In genomic region chr7:74615933-74616780, GRCh38 we compare ENCODE assay signal across 23 cellular contexts. TPM values are rescaled to one million over a fixed set of nuclear protein-coding genes. Genes with fewer than 3 reads are reported as not detected.
DNase-seq lines count a peak whose midpoint lies in the region; ATAC-seq and TF ChIP-seq lines count a peak whose summit lies in the region.
"Had no signal": no experiment of that assay in that cellular context is flagged by ENCODE, and none has a peak within 500 bp of the region (broad histone marks: within the 10 kb centered on the region; RNA-seq: fewer than 3 reads in every experiment).

No MANE protein-coding gene starts in this region.

- H3K27ac Mint-ChIP-seq in activated CD4-positive, alpha-beta T cell treated with anti-CD3 and anti-CD28 coated beads for 36 hours: peak overlapping the region; percentile 76
- no peak overlapping the region for H3K27ac Mint-ChIP-seq in WTC11
- peak overlapping the region; percentile 47 to 93 (median 84) for H3K27ac Mint-ChIP-seq in naive thymus-derived CD4-positive, alpha-beta T cell

- intact Hi-C loops in activated CD4-positive, alpha-beta T cell treated with anti-CD3 and anti-CD28 coated beads for 36 hours (cut with DNase I, micrococcal nuclease): no loop called here
- intact Hi-C loops in naive thymus-derived CD4-positive, alpha-beta T cell (cut with micrococcal nuclease): loop anchor here in 1 of 2 donors (5.0 kb wide), 1 partner anchor 199 kb away; no protein-coding TSS in a partner anchor

- peaks cover 23% of the 10 kb centered on the region for H3K4me1 Mint-ChIP-seq in activated CD4-positive, alpha-beta T cell treated with anti-CD3 and anti-CD28 coated beads for 36 hours
- peaks cover 24% of the 10 kb centered on the region for H3K4me1 Mint-ChIP-seq in WTC11
- H3K4me1 Mint-ChIP-seq in naive thymus-derived CD4-positive, alpha-beta T cell: peaks cover 14 to 31% (median 25%) of the 10 kb centered on the region in 7 donors

- peak overlapping the region; percentile 36 for H3K27ac ChIP-seq in KOPT-K1 (ENCODE audit: low read depth, low read length, poor library complexity, severe bottlenecking)
- no peak overlapping the region for H3K27ac ChIP-seq in naive thymus-derived CD4-positive, alpha-beta T cell (ENCODE audit: low read depth, low read length)
- H3K27ac ChIP-seq in Karpas-422 (ENCODE audit: low read length): no peak overlapping the region
- H3K27ac ChIP-seq: C4-2B, ovary, RWPE1, tibial artery had no signal

- H3K79me2 ChIP-seq in Karpas-422 (ENCODE audit: low read length): no peaks in the 10 kb centered on the region

- H3K36me3 ChIP-seq in KOPT-K1 (ENCODE audit: insufficient read depth, low read length) (no peaks in the 10 kb centered on the region), Karpas-422 (ENCODE audit: insufficient read depth, low read length) (no peaks in the 10 kb centered on the region)
- no peaks in the 10 kb centered on the region for H3K36me3 ChIP-seq in naive thymus-derived CD4-positive, alpha-beta T cell (ENCODE audit: control insufficient read depth in 2 of 3, insufficient read depth in 3 of 3, low read length in 3 of 3)
- H3K36me3 ChIP-seq: ovary, tibial artery had no signal

- H2AFZ ChIP-seq in Karpas-422 (ENCODE audit: low read length): no peak overlapping the region

- H3K4me3 ChIP-seq in naive thymus-derived CD4-positive, alpha-beta T cell (ENCODE audit: low read length): no peak overlapping the region
- no peak overlapping the region for H3K4me3 ChIP-seq in Karpas-422 (ENCODE audit: low read length)
- H3K4me3 ChIP-seq: ovary, tibial artery had no signal

- H3K9me3 Mint-ChIP-seq in activated CD4-positive, alpha-beta T cell treated with anti-CD3 and anti-CD28 coated beads for 36 hours (ENCODE audit: low read depth): no peaks in the 10 kb centered on the region
- H3K9me3 Mint-ChIP-seq in WTC11: no peaks in the 10 kb centered on the region
- no peaks in the 10 kb centered on the region for H3K9me3 Mint-ChIP-seq in naive thymus-derived CD4-positive, alpha-beta T cell
- H3K9me3 Mint-ChIP-seq: activated T-cell treated with anti-CD3 and anti-CD28 coated beads, Interleukin-2, amount 50 U/mL, for 4 hours; IgD-negative memory B cell had no signal

- no peaks in the 10 kb centered on the region for H3K36me3 Mint-ChIP-seq in activated CD4-positive, alpha-beta T cell treated with anti-CD3 and anti-CD28 coated beads for 36 hours (ENCODE audit: low read depth)
- H3K36me3 Mint-ChIP-seq in WTC11: no peaks in the 10 kb centered on the region
- no peaks in the 10 kb centered on the region for H3K36me3 Mint-ChIP-seq in naive thymus-derived CD4-positive, alpha-beta T cell
- H3K36me3 Mint-ChIP-seq: IgD-negative memory B cell had no signal

- POLR2A ChIA-PET in activated CD4-positive, alpha-beta T cell treated with anti-CD3 and anti-CD28 coated beads for 36 hours (lab: Charles Lee): no interaction called here
- POLR2A ChIA-PET in WTC11 (lab: Charles Lee): interaction anchor here (0.5 kb wide), 2 partner anchors 43 to 112 kb away, joined by 3 to 6 read pairs; no protein-coding TSS in a partner anchor
- POLR2A ChIA-PET in naive thymus-derived CD4-positive, alpha-beta T cell (lab: Charles Lee): no interaction called here

- H3K27me3 ChIP-seq in naive thymus-derived CD4-positive, alpha-beta T cell (ENCODE audit: control insufficient read depth in 2 of 2, insufficient read depth in 2 of 2, low read length in 2 of 2): no peaks in the 10 kb centered on the region
- no peaks in the 10 kb centered on the region for H3K27me3 ChIP-seq in Karpas-422 (ENCODE audit: low read length)
- H3K27me3 ChIP-seq: ovary, tibial artery had no signal

- H3K4me3 Mint-ChIP-seq in activated CD4-positive, alpha-beta T cell treated with anti-CD3 and anti-CD28 coated beads for 36 hours: no peak overlapping the region
- no peak overlapping the region for H3K4me3 Mint-ChIP-seq in WTC11
- H3K4me3 Mint-ChIP-seq in naive thymus-derived CD4-positive, alpha-beta T cell: peak overlapping the region; percentile 37 to 84 (median 70)
- H3K4me3 Mint-ChIP-seq: activated T-cell treated with anti-CD3 and anti-CD28 coated beads, Interleukin-2, amount 50 U/mL, for 4 hours had no signal

- H4K20me1 ChIP-seq in Karpas-422 (ENCODE audit: insufficient read depth, low read depth, low read length): no peaks in the 10 kb centered on the region

- peak; percentile 49 for ATAC-seq in activated CD4-positive, alpha-beta T cell treated with anti-CD3 and anti-CD28 coated beads for 36 hours
- ATAC-seq in WTC11 (no peak), GM21423 (IDR thresholded peaks at IDR 0.05; ENCODE audit: unreplicated experiment) (no peak)
- ATAC-seq in naive thymus-derived CD4-positive, alpha-beta T cell: no peak

- TF ChIP-seq CTCF in WTC11 (IDR thresholded peaks at IDR 0.05): no peak

- peaks cover 0 to 22% of the 10 kb centered on the region in 2 donors for H3K4me1 ChIP-seq in naive thymus-derived CD4-positive, alpha-beta T cell (ENCODE audit: control insufficient read depth in 2 of 2, insufficient read depth in 2 of 2, low read length in 2 of 2)
- peaks cover 14% of the 10 kb centered on the region for H3K4me1 ChIP-seq in Karpas-422 (ENCODE audit: low read length)

- no peaks in the 10 kb centered on the region for H3K9me3 ChIP-seq in KOPT-K1 (ENCODE audit: insufficient read depth, low read length, poor library complexity, severe bottlenecking)
- no peaks in the 10 kb centered on the region for H3K9me3 ChIP-seq in naive thymus-derived CD4-positive, alpha-beta T cell (ENCODE audit: control insufficient read depth in 2 of 3, low read length in 3 of 3)
- no peaks in the 10 kb centered on the region for H3K9me3 ChIP-seq in Karpas-422 (ENCODE audit: low read length)
- H3K9me3 ChIP-seq: ovary, tibial artery had no signal

- H3K9ac ChIP-seq in Karpas-422 (ENCODE audit: low read length): no peak overlapping the region

- H3K9me2 ChIP-seq in Karpas-422 (replicated peaks; ENCODE audit: insufficient read depth, low read length): no peaks in the 10 kb centered on the region

- no peak overlapping the region for H3K4me2 ChIP-seq in Karpas-422 (ENCODE audit: low read depth, low read length, poor library complexity, severe bottlenecking)

- H3K27me3 Mint-ChIP-seq in activated CD4-positive, alpha-beta T cell treated with anti-CD3 and anti-CD28 coated beads for 36 hours: no peaks in the 10 kb centered on the region
- H3K27me3 Mint-ChIP-seq in WTC11 (ENCODE audit: low read depth): no peaks in the 10 kb centered on the region
- H3K27me3 Mint-ChIP-seq in naive thymus-derived CD4-positive, alpha-beta T cell: no peaks in the 10 kb centered on the region
- H3K27me3 Mint-ChIP-seq: IgD-negative memory B cell had no signal

- CTCF ChIA-PET in activated CD4-positive, alpha-beta T cell treated with anti-CD3 and anti-CD28 coated beads for 36 hours (lab: Charles Lee): interaction anchor here (0.7 to 0.9 kb wide), 2 partner anchors 47 to 253 kb away, joined by 3 read pairs; no protein-coding TSS in a partner anchor
- CTCF ChIA-PET in WTC11 (lab: Charles Lee): interaction anchor here (0.9 to 1.9 kb wide), 3 partner anchors 10 to 215 kb away, joined by 3 to 5 read pairs (median 5); no protein-coding TSS in a partner anchor
- CTCF ChIA-PET in naive thymus-derived CD4-positive, alpha-beta T cell (lab: Charles Lee): interaction anchor here (0.7 kb wide), 1 partner anchor 11 kb away, joined by 6 read pairs; no protein-coding TSS in a partner anchor

- peak; percentile 34 for DNase-seq in activated CD4-positive, alpha-beta T cell treated with anti-CD3 and anti-CD28 coated beads for 36 hours
- no peak for DNase-seq in activated CD4-positive, alpha-beta T cell treated with anti-CD3 and anti-CD28 coated beads, Interleukin-2, amount 50 U/mL, for 4 hours
- DNase-seq in WTC11 (ENCODE audit: low spot score): no peak
- DNase-seq in naive thymus-derived CD4-positive, alpha-beta T cell: peak in 1 of 9 donors; percentile 19
- no peak for DNase-seq in HuH-7 (ENCODE audit: low spot score)
- DNase-seq in Karpas-422: no peak
- DNase-seq: 8988T; activated CD4-positive, CD25-positive, alpha-beta regulatory T cell; activated T-cell treated with anti-CD3 and anti-CD28 coated beads, Interleukin-2, amount 50 U/mL, for 4 hours; aorta; DMS79; left cardiac atrium; NCI-H1092 treated with DMSO at 0.1 percent for 48 hours; NCI-H748 treated with DMSO at 0.1 percent for 48 hours; ovary; stimulated activated CD4-positive, alpha-beta T cell treated with anti-CD3 and anti-CD28 coated beads, Interleukin-4, amount 100 ng/mL, for 1 hour; stimulated activated CD8-positive, alpha-beta memory T cell treated with anti-CD3 and anti-CD28 coated beads, Interleukin-4, amount 100 ng/mL, for 48 hours; tibial artery had no signal

TF ChIP-seq in WTC11, 78 proteins besides CTCF, POLR2A, EP300 and RAD21:
- TF ChIP-seq ZNF121 (CRISPR knock-in tag; IDR thresholded peaks at IDR 0.05) (peak; percentile 77), SMAD4 (CRISPR knock-in tag; IDR thresholded peaks at IDR 0.05) (no peak), TEAD4 (CRISPR knock-in tag; IDR thresholded peaks at IDR 0.05) (no peak)

RNA-seq across cellular contexts. Expression of gene GTF2I, which starts 41.4 kb away (rescaled TPM):
- total RNA-seq in activated CD4-positive, alpha-beta T cell treated with anti-CD3 and anti-CD28 coated beads for 36 hours: 100 to 1,000 TPM; 125 to 130 TPM
- 290 to 308 TPM (median 293 TPM) in 3 replicates for total RNA-seq in WTC11 (2021)
- 100 to 1,000 TPM; 135 to 177 (median 167) TPM for total RNA-seq in naive thymus-derived CD4-positive, alpha-beta T cell
- 10 to 100 TPM; 51.1 to 65.4 TPM for polyA plus RNA-seq in naive thymus-derived CD4-positive, alpha-beta T cell
- total RNA-seq in Karpas-422 (2014; rRNA removed; shearing (Covaris generic); ENCODE audit: low replicate concordance): 130 and 176 TPM in 2 replicates

Comparison
In these comparisons a context has a peak if more than half of its experiments do, and no peak if none do; other contexts are left out.
1. H3K4me3 Mint-ChIP-seq: peak in naive thymus-derived CD4-positive, alpha-beta T cell (10 of 10); none in activated CD4-positive, alpha-beta T cell treated with anti-CD3 and anti-CD28 coated beads for 36 hours (single experiment) and WTC11 (single experiment).